Comparison of ENCODE assay signal across 12 cellular contexts in the genomic region with DNA sequence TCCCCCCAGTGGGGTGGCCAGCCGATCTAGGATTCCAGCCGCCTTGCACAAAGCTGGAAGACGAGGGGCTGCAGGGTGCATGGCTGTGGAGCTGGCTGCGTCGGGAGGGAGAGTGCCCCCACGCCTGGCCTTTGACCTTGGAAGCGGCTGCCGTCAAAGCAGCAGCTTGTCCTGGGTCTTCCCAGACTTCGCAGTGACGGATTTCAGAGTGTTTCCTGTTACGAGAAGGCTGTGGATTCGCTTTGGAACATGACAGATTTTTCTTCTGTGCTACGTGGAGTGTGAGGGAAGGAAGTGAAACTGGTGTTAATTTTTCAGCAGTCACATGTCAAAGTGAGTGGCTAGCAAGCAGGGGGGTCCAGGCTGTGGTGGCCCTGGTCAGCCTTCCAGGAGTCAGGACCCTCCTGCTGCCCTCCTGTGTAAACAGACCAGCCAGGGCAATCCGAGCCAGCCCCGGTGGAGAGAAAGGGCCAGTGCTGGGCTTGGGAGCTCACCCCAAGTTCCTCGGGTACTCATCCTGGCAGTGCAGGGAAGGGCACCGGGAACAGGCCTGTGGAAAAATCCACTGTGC.
A peak's percentile ranks its signal among the peaks of the same experiment; 100 is the strongest.
DNase-seq lines count a peak whose midpoint lies in the region; ATAC-seq and TF ChIP-seq lines count a peak whose summit lies in the region.
"Had no signal": no experiment of that assay in that cellular context is flagged by ENCODE, and none has a peak within 500 bp of the region (broad histone marks: within the 10 kb centered on the region; RNA-seq: fewer than 3 reads in every experiment).

No MANE protein-coding gene starts in this region.

- no peak overlapping the region for H2AFZ ChIP-seq in OCI-LY1 (ENCODE audit: low read length)
- H2AFZ ChIP-seq: parathyroid adenoma had no signal

- peaks cover 0 to 2% (median 0%) of the 10 kb centered on the region in 7 donors for H3K9me3 Mint-ChIP-seq in CD14-positive monocyte
- H3K9me3 Mint-ChIP-seq: CD8-positive, alpha-beta memory T cell had no signal

- intact Hi-C loops in CD14-positive monocyte (cut with micrococcal nuclease), result no loop called here

- no peaks in the 10 kb centered on the region for H3K79me2 ChIP-seq in OCI-LY1 (ENCODE audit: insufficient read depth, low read length)
- H3K79me2 ChIP-seq: parathyroid adenoma had no signal

- no peaks in the 10 kb centered on the region for H3K9me3 ChIP-seq in OCI-LY1 (ENCODE audit: low read length)

- H3K4me3 Mint-ChIP-seq in CD14-positive monocyte, result peak overlapping the region; percentile 66 to 79
- H3K4me3 Mint-ChIP-seq: CD8-positive, alpha-beta memory T cell had no signal

- peaks cover 2 to 6% of the 10 kb centered on the region in 2 donors for H3K36me3 Mint-ChIP-seq in CD14-positive monocyte

- H3F3A ChIP-seq in OCI-LY1 (ENCODE audit: insufficient read depth, low read length), result no peaks in the 10 kb centered on the region

- no peak overlapping the region for H3K9ac ChIP-seq in OCI-LY1 (ENCODE audit: low read length)
- H3K9ac ChIP-seq: parathyroid adenoma had no signal

- H3K4me3 ChIP-seq in OCI-LY1 (ENCODE audit: low read depth, low read length, poor library complexity, severe bottlenecking), result peak overlapping the region; percentile 12
- no peak overlapping the region for H3K4me3 ChIP-seq in fibroblast of pulmonary artery (replicated peaks; ENCODE audit: low read depth, low read length)

- H3K27ac Mint-ChIP-seq in CD14-positive monocyte, result peak overlapping the region; percentile 84 to 92 (median 91)

- peaks cover 0 to 2% (median 2%) of the 10 kb centered on the region in 3 donors for H3K27me3 Mint-ChIP-seq in CD14-positive monocyte (ENCODE audit: low read depth in 3 of 3)
- H3K27me3 Mint-ChIP-seq: CD8-positive, alpha-beta memory T cell had no signal

- H3K36me3 ChIP-seq in OCI-LY1 (ENCODE audit: insufficient read depth, low read length), result no peaks in the 10 kb centered on the region

- TF ChIP-seq CTCF in CD14-positive monocyte (IDR thresholded peaks at IDR 0.05) (no peak), OCI-LY1 (IDR thresholded peaks at IDR 0.05; ENCODE audit: low read length) (no peak), fibroblast of pulmonary artery (IDR thresholded peaks at IDR 0.05; ENCODE audit: low read length, missing control alignments) (no peak)

- H3K9me2 ChIP-seq in OCI-LY1 (ENCODE audit: low read depth, low read length), result no peaks in the 10 kb centered on the region

- peak; percentile 69 for DNase-seq in CD14-positive monocyte (ENCODE audit: low spot score)
- DNase-seq in fibroblast of pulmonary artery (ENCODE audit: low read depth), result peak; percentile 8
- DNase-seq in pons (ENCODE audit: low spot score), result peak; percentile 59
- no peak for DNase-seq in T-helper 9 cell
- DNase-seq in NK-92 treated with Interleukin-12 subunit alpha and Interleukin-12 subunit beta, amount 100 ng/mL, for 24 hours (lab: John Stamatoyannopoulos, UW), result no peak
- DNase-seq in hepatic stellate cell (ENCODE audit: low spot score), result no peak
- DNase-seq: CD8-positive, alpha-beta memory T cell; foreskin keratinocyte; stimulated activated CD8-positive, alpha-beta memory T cell treated with anti-CD3 and anti-CD28 coated beads, Interleukin-4, amount 100 ng/mL, for 48 hours had no signal

- H3K4me1 ChIP-seq in OCI-LY1 (ENCODE audit: insufficient read depth, low read length, severe bottlenecking), result peaks cover 11% of the 10 kb centered on the region
- H3K4me1 ChIP-seq: parathyroid adenoma had no signal

- peaks cover 43% of the 10 kb centered on the region for H3K4me1 Mint-ChIP-seq in CD14-positive monocyte
- H3K4me1 Mint-ChIP-seq: CD8-positive, alpha-beta memory T cell had no signal

- no peak for ATAC-seq in HG03342 (IDR thresholded peaks at IDR 0.05; ENCODE audit: unreplicated experiment)
- ATAC-seq: foreskin keratinocyte had no signal

- no peak overlapping the region for H3K27ac ChIP-seq in OCI-LY1 (ENCODE audit: low read depth, low read length, poor library complexity, severe bottlenecking)
- H3K27ac ChIP-seq: foreskin keratinocyte, parathyroid adenoma had no signal

- peaks cover 10% of the 10 kb centered on the region; the same call in 1 of the 2 replicates for H3K27me3 ChIP-seq in OCI-LY1 (ENCODE audit: insufficient read depth, low read length)
- H3K27me3 ChIP-seq: foreskin keratinocyte had no signal

- H4K20me1 ChIP-seq in OCI-LY1 (ENCODE audit: insufficient read depth, low read length), result no peaks in the 10 kb centered on the region

- H3K4me2 ChIP-seq in OCI-LY1 (ENCODE audit: low read length), result peak overlapping the region; percentile 31

Comparison
In these comparisons a context has a peak if more than half of its experiments do, and no peak if none do; other contexts are left out.
1. DNase-seq: peak in CD14-positive monocyte (single experiment), fibroblast of pulmonary artery (single experiment) and pons (single experiment); none in T-helper 9 cell (single experiment), NK-92 treated with Interleukin-12 subunit alpha and Interleukin-12 subunit beta, amount 100 ng/mL, for 24 hours (single experiment) and hepatic stellate cell (single experiment).